ENCODE assay signal across 20 cellular contexts in the genomic region with DNA sequence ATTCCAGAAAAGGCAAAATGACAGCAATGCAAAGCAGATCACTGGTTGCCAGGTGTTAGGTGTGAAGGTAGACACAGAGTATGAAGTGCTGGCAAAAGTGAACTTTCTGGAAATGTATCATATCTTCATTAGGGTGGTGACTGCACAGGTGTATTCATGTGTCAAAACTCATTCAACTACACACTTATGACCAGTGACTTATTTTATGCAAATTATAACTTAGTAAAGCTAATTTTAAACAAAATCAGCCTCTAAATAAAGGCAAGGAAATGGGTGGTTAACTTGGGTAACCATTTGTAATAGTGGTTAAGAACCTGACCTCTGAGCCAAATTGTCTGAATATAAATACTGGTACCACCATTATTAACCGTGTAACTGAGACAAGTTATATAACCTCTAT. TPM values are rescaled to one million over a fixed set of nuclear protein-coding genes. Genes with fewer than 3 reads are reported as not detected.
DNase-seq lines count a peak whose midpoint lies in the region; ATAC-seq and TF ChIP-seq lines count a peak whose summit lies in the region.
"Had no signal": no experiment of that assay in that cellular context is flagged by ENCODE, and none has a peak within 500 bp of the region (broad histone marks: within the 10 kb centered on the region; RNA-seq: fewer than 3 reads in every experiment).

No MANE protein-coding gene starts in this region.

- H3K9ac ChIP-seq in trophoblast cell (ENCODE audit: low read length), result no peak overlapping the region

- H3K27ac Mint-ChIP-seq in activated CD8-positive, alpha-beta memory T cell treated with anti-CD3 and anti-CD28 coated beads, Interleukin-2, amount 10 ng/mL, durations not matched to agents 7 days and 5 days, result no peak overlapping the region
- H3K27ac Mint-ChIP-seq: activated T-cell treated with anti-CD3 and anti-CD28 coated beads, Interleukin-2, amount 50 U/mL, for 72 hours had no signal

- no peak overlapping the region for H3K14ac ChIP-seq in trophoblast cell (ENCODE audit: low read length)

- intact Hi-C loops in adrenal gland (cut with DNase I), result no loop called here

- ATAC-seq in GM18861 (IDR thresholded peaks at IDR 0.05; ENCODE audit: unreplicated experiment) (peak; percentile 48), GM21717 (IDR thresholded peaks at IDR 0.05; ENCODE audit: unreplicated experiment) (peak; percentile 55), HG03354 (IDR thresholded peaks at IDR 0.05; ENCODE audit: poor library complexity, severe bottlenecking, unreplicated experiment) (peak; percentile 73), GM21576 (IDR thresholded peaks at IDR 0.05; ENCODE audit: unreplicated experiment) (no peak)
- ATAC-seq in activated CD8-positive, alpha-beta memory T cell treated with anti-CD3 and anti-CD28 coated beads, Interleukin-2, amount 10 ng/mL, durations not matched to agents 7 days and 5 days, result no peak
- ATAC-seq: activated T-cell treated with anti-CD3 and anti-CD28 coated beads, Interleukin-2, amount 50 U/mL, for 72 hours; lower lobe of right lung; mucosa of descending colon; stimulated activated naive CD8-positive, alpha-beta T cell treated with anti-CD3 and anti-CD28 coated beads, Interleukin-15, Interleukin-2, amounts not matched to agents 100 U/mL and 50 U/mL, for 24 hours had no signal

- H2AK5ac ChIP-seq in trophoblast cell (ENCODE audit: low read length), result no peak overlapping the region

- no peaks in the 10 kb centered on the region for H3K9me3 ChIP-seq in trophoblast cell (ENCODE audit: insufficient read depth, low read depth, low read length)
- H3K9me3 ChIP-seq in adrenal gland (replicated peaks in 1 of 3), result no peaks in the 10 kb centered on the region
- H3K9me3 ChIP-seq: lower lobe of right lung, mucosa of descending colon, sigmoid colon, SJSA1, thoracic aorta had no signal

- H4K91ac ChIP-seq in trophoblast cell (ENCODE audit: low read depth, low read length), result no peak overlapping the region

- peaks cover 16% of the 10 kb centered on the region for H3K79me2 ChIP-seq in trophoblast cell (ENCODE audit: control insufficient read depth, insufficient read depth, low read length, poor library complexity)

- H3K4me1 ChIP-seq in trophoblast cell (ENCODE audit: control insufficient read depth in 1 of 2, insufficient read depth in 2 of 2, low read length in 2 of 2), result no peaks in the 10 kb centered on the region
- H3K4me1 ChIP-seq in adrenal gland (replicated peaks in 1 of 2), result peaks cover 6 to 20% of the 10 kb centered on the region in 2 donors
- H3K4me1 ChIP-seq: SJSA1 had no signal

- no peak overlapping the region for H4K8ac ChIP-seq in trophoblast cell (ENCODE audit: low read depth, low read length)

- no peaks in the 10 kb centered on the region for H3K79me1 ChIP-seq in trophoblast cell (ENCODE audit: low read length)

- H3K9me3 Mint-ChIP-seq in activated CD8-positive, alpha-beta memory T cell treated with anti-CD3 and anti-CD28 coated beads, Interleukin-2, amount 10 ng/mL, durations not matched to agents 7 days and 5 days (ENCODE audit: low read depth), result peaks cover 3% of the 10 kb centered on the region

- no peak overlapping the region for H3K4me3 ChIP-seq in trophoblast cell (ENCODE audit: low read depth, low read length)
- H3K4me3 ChIP-seq in adrenal gland, result no peak overlapping the region
- H3K4me3 ChIP-seq: lower lobe of right lung, mucosa of descending colon, sigmoid colon, SJSA1, thoracic aorta had no signal

- no peaks in the 10 kb centered on the region for H3K27me3 ChIP-seq in trophoblast cell (ENCODE audit: insufficient read depth, low read length)
- no peaks in the 10 kb centered on the region for H3K27me3 ChIP-seq in adrenal gland
- H3K27me3 ChIP-seq: brain microvascular endothelial cell, sigmoid colon, SJSA1 had no signal

- DNase-seq in trophoblast cell (no peak), adrenal gland (no peak)
- DNase-seq in activated CD8-positive, alpha-beta memory T cell treated with anti-CD3 and anti-CD28 coated beads, Interleukin-2, amount 10 ng/mL, durations not matched to agents 7 days and 5 days, result no peak
- DNase-seq: activated naive CD4-positive, alpha-beta T cell treated with Interleukin-2 at 50 U/mL for 16 hours; activated T-cell treated with anti-CD3 and anti-CD28 coated beads, Interleukin-2, amount 50 U/mL, for 72 hours; brain microvascular endothelial cell; KBM-7; kidney glomerular epithelial cell; lower lobe of right lung; mucosa of descending colon; NCI-H524; sigmoid colon; stimulated activated naive CD8-positive, alpha-beta T cell treated with anti-CD3 and anti-CD28 coated beads, Interleukin-15, Interleukin-2, amounts not matched to agents 100 U/mL and 50 U/mL, for 24 hours; T-helper 1 cell had no signal

- peaks cover 25% of the 10 kb centered on the region for H3K36me3 Mint-ChIP-seq in activated CD8-positive, alpha-beta memory T cell treated with anti-CD3 and anti-CD28 coated beads, Interleukin-2, amount 10 ng/mL, durations not matched to agents 7 days and 5 days

- H2BK12ac ChIP-seq in trophoblast cell (ENCODE audit: low read length), result no peak overlapping the region

- TF ChIP-seq POLR2A in adrenal gland (IDR thresholded peaks at IDR 0.05), result no peak

- H3K36me3 ChIP-seq in trophoblast cell (ENCODE audit: control insufficient read depth in 1 of 2, insufficient read depth in 2 of 2, low read length in 2 of 2) (no peaks in the 10 kb centered on the region), adrenal gland (replicated peaks in 1 of 2) (no peaks in the 10 kb centered on the region)
- H3K36me3 ChIP-seq: brain microvascular endothelial cell, lower lobe of right lung, sigmoid colon, SJSA1, thoracic aorta had no signal

- no peak overlapping the region for H3K18ac ChIP-seq in trophoblast cell (ENCODE audit: low read length)

- no peak overlapping the region for H3K23ac ChIP-seq in trophoblast cell (ENCODE audit: low read length)

- H4K12ac ChIP-seq in trophoblast cell (ENCODE audit: low read depth, low read length), result no peak overlapping the region

- no peak overlapping the region for H3K4me3 Mint-ChIP-seq in activated CD8-positive, alpha-beta memory T cell treated with anti-CD3 and anti-CD28 coated beads, Interleukin-2, amount 10 ng/mL, durations not matched to agents 7 days and 5 days

- peak overlapping the region; percentile 89 for H3K4ac ChIP-seq in trophoblast cell (ENCODE audit: low read depth, low read length)

- no peaks in the 10 kb centered on the region for H3K27me3 Mint-ChIP-seq in activated CD8-positive, alpha-beta memory T cell treated with anti-CD3 and anti-CD28 coated beads, Interleukin-2, amount 10 ng/mL, durations not matched to agents 7 days and 5 days

- H2BK120ac ChIP-seq in trophoblast cell (ENCODE audit: insufficient read depth, low read length, poor library complexity), result no peak overlapping the region

- H3K4me1 Mint-ChIP-seq in activated CD8-positive, alpha-beta memory T cell treated with anti-CD3 and anti-CD28 coated beads, Interleukin-2, amount 10 ng/mL, durations not matched to agents 7 days and 5 days, result peaks cover 45% of the 10 kb centered on the region

- WGBS in trophoblast cell (ENCODE audit: extremely low coverage, insufficient coverage, insufficient read length), result no CpG with 5 or more reads among the region's 1 CpG
- WGBS in adrenal gland, 4 donors, result 65 to 80% (median 78%) methylated on average over 1 of the region's 1 CpG

- no peak overlapping the region for H2AFZ ChIP-seq in trophoblast cell (ENCODE audit: insufficient read depth, low read length, poor library complexity)

- CTCF ChIA-PET in activated CD8-positive, alpha-beta memory T cell treated with anti-CD3 and anti-CD28 coated beads, Interleukin-2, amount 10 ng/mL, durations not matched to agents 7 days and 5 days (lab: Charles Lee), result no interaction called here

- no peak for TF ChIP-seq CTCF in adrenal gland (IDR thresholded peaks at IDR 0.05)

- H3K4me2 ChIP-seq in trophoblast cell (ENCODE audit: low read length), result no peak overlapping the region

- H2BK5ac ChIP-seq in trophoblast cell (ENCODE audit: low read depth, low read length, poor library complexity), result no peak overlapping the region

- H3K27ac ChIP-seq in trophoblast cell (ENCODE audit: low read depth, low read length) (no peak overlapping the region), adrenal gland (no peak overlapping the region)
- H3K27ac ChIP-seq: brain microvascular endothelial cell, lower lobe of right lung, sigmoid colon, SJSA1, thoracic aorta had no signal

RNA-seq across cellular contexts. Expression of gene COP1, which starts 7.4 kb away (rescaled TPM):
- polyA plus RNA-seq in trophoblast cell (2013), result 30.9 and 32.2 TPM in 2 replicates
- total RNA-seq in adrenal gland, result 10 to 100 TPM; 27.4 to 80.0 (median 33.9) TPM
- polyA plus RNA-seq in adrenal gland, result 10 to 100 TPM; 33.4 to 66.4 (median 47.1) TPM
- total RNA-seq in activated CD8-positive, alpha-beta memory T cell treated with anti-CD3 and anti-CD28 coated beads, Interleukin-2, amount 10 ng/mL, durations not matched to agents 7 days and 5 days, result 10 to 100 TPM; 37.5 to 47.8 TPM

Comparison
In these comparisons a context has a peak if more than half of its experiments do, and no peak if none do; other contexts are left out.
1. ATAC-seq: peak in GM18861 (single experiment), GM21717 (single experiment) and HG03354 (single experiment); none in GM21576 (single experiment) and activated CD8-positive, alpha-beta memory T cell treated with anti-CD3 and anti-CD28 coated beads, Interleukin-2, amount 10 ng/mL, durations not matched to agents 7 days and 5 days (single experiment).